8 cellular contexts compared by ENCODE assay signal in the genomic region with DNA sequence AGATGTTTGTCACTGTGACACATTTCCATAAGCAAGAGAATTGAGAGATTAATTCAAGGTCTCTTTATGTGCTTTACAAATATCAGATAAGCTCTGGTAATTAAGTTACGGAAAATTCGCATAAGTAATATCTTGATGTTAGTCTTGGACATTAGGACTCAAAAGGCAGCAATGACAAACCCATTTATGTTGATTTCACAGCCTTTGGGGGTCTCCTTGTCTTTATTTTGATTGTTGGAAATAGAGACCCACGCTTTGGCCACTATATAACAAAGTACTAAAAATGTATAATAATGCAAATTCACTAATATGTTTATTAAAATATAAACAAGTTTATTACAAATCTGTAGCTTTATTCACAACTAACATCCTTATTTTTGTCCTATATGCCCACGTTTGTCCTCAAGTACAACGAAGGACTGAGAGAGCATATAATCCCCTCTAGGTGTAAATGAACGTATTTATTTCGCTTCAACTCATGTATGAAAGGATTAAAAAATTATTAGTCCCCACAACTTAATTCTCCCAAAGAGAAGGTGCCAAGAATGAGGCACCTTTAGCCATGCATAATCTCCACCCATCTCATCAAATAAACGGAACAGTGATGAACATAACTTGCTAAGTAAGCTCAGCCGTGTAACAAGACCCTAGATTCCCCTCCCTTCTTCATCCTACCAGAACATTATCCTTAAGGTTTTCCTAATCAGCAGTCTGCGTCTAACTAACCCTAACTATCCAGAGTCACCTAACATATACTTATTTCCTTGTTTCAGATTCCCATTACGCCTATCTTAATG. TPM values are rescaled to one million over a fixed set of nuclear protein-coding genes. Genes with fewer than 3 reads are reported as not detected.
DNase-seq lines count a peak whose midpoint lies in the region; ATAC-seq and TF ChIP-seq lines count a peak whose summit lies in the region.

No MANE protein-coding gene starts in this region.

- H3K4me1 Mint-ChIP-seq in CD4-positive, alpha-beta memory T cell: peaks cover 11 to 22% (median 17%) of the 10 kb centered on the region in 4 donors

- peaks cover 0 to 9% (median 3%) of the 10 kb centered on the region in 8 donors for H3K9me3 Mint-ChIP-seq in CD4-positive, alpha-beta memory T cell

- H3K27ac Mint-ChIP-seq in CD4-positive, alpha-beta memory T cell: no peak overlapping the region

- H3K36me3 Mint-ChIP-seq in CD4-positive, alpha-beta memory T cell: peaks cover 0 to 1% of the 10 kb centered on the region in 2 donors

- TF ChIP-seq EP300 in esophagus muscularis mucosa (IDR thresholded peaks at IDR 0.05): no peak
- TF ChIP-seq EP300 in ovary (IDR thresholded peaks at IDR 0.05): no peak

- peaks cover 10% of the 10 kb centered on the region for H3K4me1 ChIP-seq in CD4-positive, alpha-beta memory T cell (ENCODE audit: insufficient read depth, low read length)
- H3K4me1 ChIP-seq in RWPE2 (ENCODE audit: insufficient read depth, poor library complexity, severe bottlenecking) (peaks cover 21% of the 10 kb centered on the region), esophagus muscularis mucosa (peaks cover 8 to 30% (median 26%) of the 10 kb centered on the region in 4 donors), ovary (ENCODE audit: insufficient read depth) (peaks cover 2% of the 10 kb centered on the region)

- no peak for DNase-seq in CD4-positive, alpha-beta memory T cell
- no peak for DNase-seq in RWPE2 (ENCODE audit: low spot score)
- no peak for DNase-seq in esophagus muscularis mucosa (ENCODE audit: extremely low spot score)
- no peak for DNase-seq in ovary
- DNase-seq in hypothalamus (lab: John Stamatoyannopoulos, UW): no peak

- no peaks in the 10 kb centered on the region for H3K9me3 ChIP-seq in CD4-positive, alpha-beta memory T cell (ENCODE audit: control insufficient read depth in 1 of 2, low read length in 2 of 2)
- H3K9me3 ChIP-seq in RWPE2 (ENCODE audit: severe bottlenecking): no peaks in the 10 kb centered on the region
- no peaks in the 10 kb centered on the region for H3K9me3 ChIP-seq in esophagus muscularis mucosa
- H3K9me3 ChIP-seq in ovary: no peaks in the 10 kb centered on the region

- 65% methylated on average over 11 of the region's 11 CpGs for WGBS in esophagus muscularis mucosa
- 67 to 68% (median 67%) methylated on average over 11 of the region's 11 CpGs for whole genome bisulfite sequencing in ovary, 3 donors

- peaks cover 52 to 58% of the 10 kb centered on the region in 2 donors for H3K27me3 Mint-ChIP-seq in CD4-positive, alpha-beta memory T cell

- peaks cover 25% of the 10 kb centered on the region for H3K27me3 ChIP-seq in CD4-positive, alpha-beta memory T cell (ENCODE audit: insufficient read depth, low read length)
- no peaks in the 10 kb centered on the region for H3K27me3 ChIP-seq in RWPE2 (ENCODE audit: insufficient read depth, poor library complexity, severe bottlenecking)
- H3K27me3 ChIP-seq in esophagus muscularis mucosa: no peaks in the 10 kb centered on the region
- no peaks in the 10 kb centered on the region for H3K27me3 ChIP-seq in ovary

- intact Hi-C loops in CD4-positive, alpha-beta memory T cell (cut with micrococcal nuclease): no loop called here
- intact Hi-C loops in esophagus muscularis mucosa (cut with DNase I): loop anchor here (5.0 kb wide), 1 partner anchor 216 kb away; no protein-coding TSS in a partner anchor
- intact Hi-C loops in ovary (cut with DNase I): loop anchor here in 3 of 4 donors (2.0 to 10.0 kb wide), 5 partner anchors 53 to 616 kb away; a partner anchor contains a TSS

- no peak overlapping the region for H3K4me3 ChIP-seq in CD4-positive, alpha-beta memory T cell (ENCODE audit: low read length in 2 of 2)
- H3K4me3 ChIP-seq in RWPE2 (ENCODE audit: severe bottlenecking) (peak overlapping the region; percentile 87), esophagus muscularis mucosa (peak overlapping the region; percentile 80 to 97 (median 92)), ovary (peak overlapping the region; percentile 62)

- no peaks in the 10 kb centered on the region for H3K36me3 ChIP-seq in CD4-positive, alpha-beta memory T cell (ENCODE audit: insufficient read depth, low read length)
- H3K36me3 ChIP-seq in RWPE2 (ENCODE audit: low read depth): peaks cover 11% of the 10 kb centered on the region
- H3K36me3 ChIP-seq in esophagus muscularis mucosa: no peaks in the 10 kb centered on the region
- no peaks in the 10 kb centered on the region for H3K36me3 ChIP-seq in ovary

- TF ChIP-seq CTCF in RWPE2 (IDR thresholded peaks at IDR 0.05; ENCODE audit: poor library complexity, severe bottlenecking) (no peak), esophagus muscularis mucosa (IDR thresholded peaks at IDR 0.05) (no peak), ovary (IDR thresholded peaks at IDR 0.05) (no peak)

- peak overlapping the region in 6 of 8 donors; percentile 1 to 58 (median 22) for H3K4me3 Mint-ChIP-seq in CD4-positive, alpha-beta memory T cell

- no peak for ATAC-seq in RWPE2 (ENCODE audit: low read depth)
- no peak for ATAC-seq in HG03025 (IDR thresholded peaks at IDR 0.05; ENCODE audit: low FRiP score, unreplicated experiment)
- no peak for ATAC-seq in HG02759 (IDR thresholded peaks at IDR 0.05; ENCODE audit: unreplicated experiment)
- ATAC-seq in GM21529 (IDR thresholded peaks at IDR 0.05; ENCODE audit: unreplicated experiment): no peak

- no peak for TF ChIP-seq POLR2A in esophagus muscularis mucosa (IDR thresholded peaks at IDR 0.05; ENCODE audit: low read depth)
- no peak for TF ChIP-seq POLR2A in ovary (IDR thresholded peaks at IDR 0.05)

- POLR2A ChIA-PET in CD4-positive, alpha-beta memory T cell (lab: Charles Lee; ENCODE audit: partially characterized antibody): no interaction called here

- H3K27ac ChIP-seq in CD4-positive, alpha-beta memory T cell (ENCODE audit: low read depth, low read length): no peak overlapping the region
- H3K27ac ChIP-seq in RWPE2 (ENCODE audit: poor library complexity, severe bottlenecking) (peak overlapping the region; percentile 99), esophagus muscularis mucosa (replicated peaks in 1 of 4) (peak overlapping the region; percentile 98 to 100 (median 100)), ovary (peak overlapping the region in 1 of 2 donors; percentile 100)

- CTCF ChIA-PET in CD4-positive, alpha-beta memory T cell (lab: Charles Lee; ENCODE audit: partially characterized antibody): no interaction called here

RNA-seq across cellular contexts. Expression of a gene that starts 1.6 kb away (rescaled TPM):
- under 1 TPM; 0.49 to 0.50 TPM for total RNA-seq in CD4-positive, alpha-beta memory T cell
- not detected for polyA plus RNA-seq in CD4-positive, alpha-beta memory T cell
- 100 to 1,000 TPM; 387 to 474 (median 408) TPM for total RNA-seq in esophagus muscularis mucosa
- 10 to 100 TPM; 59.9 to 97.3 (median 85.2) TPM for total RNA-seq in ovary
- polyA plus RNA-seq in ovary: 100 to 1,000 TPM in 1 of 2 donors, 10 to 100 TPM in 1; 51.3 to 205 TPM

Comparison
In these comparisons a context has a peak if more than half of its experiments do, and no peak if none do; other contexts are left out.
1. H3K4me3 ChIP-seq: peak in RWPE2 (single experiment), esophagus muscularis mucosa (4 of 4) and ovary (single experiment); none in CD4-positive, alpha-beta memory T cell (0 of 2).
2. RNA of a gene that starts 1.6 kb away (total RNA-seq): 387 to 474 TPM in esophagus muscularis mucosa and 59.9 to 97.3 TPM in ovary; 0.49 to 0.50 TPM in CD4-positive, alpha-beta memory T cell; every median in the first group is over 10 times any median in the second.